ENCODE assay signal across 13 cellular contexts in the genomic region with DNA sequence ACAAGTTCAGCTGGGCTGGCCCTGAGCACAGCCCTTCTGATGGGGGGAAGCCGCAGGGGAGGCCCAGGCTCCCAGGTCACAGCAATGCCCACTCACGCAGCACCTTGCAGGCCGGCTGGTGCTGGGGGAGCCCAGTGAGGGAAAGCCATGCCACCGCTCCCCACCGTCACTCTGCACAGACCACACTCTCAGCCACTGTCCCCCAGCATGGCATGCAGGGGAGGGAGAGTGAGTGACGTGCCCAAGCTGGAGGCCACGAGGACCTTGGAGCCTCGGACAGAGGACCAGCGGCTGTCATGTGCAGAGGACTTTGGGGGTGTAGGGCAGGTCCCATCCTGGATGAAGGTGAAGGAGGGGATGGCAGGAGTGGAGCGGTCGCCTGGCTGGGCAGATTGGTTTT. TPM values are rescaled to one million over a fixed set of nuclear protein-coding genes. Genes with fewer than 3 reads are reported as not detected.
A peak's percentile ranks its signal among the peaks of the same experiment; 100 is the strongest.
DNase-seq lines count a peak whose midpoint lies in the region; FAIRE-seq and TF ChIP-seq lines count a peak whose summit lies in the region.
"Had no signal": no experiment of that assay in that cellular context is flagged by ENCODE, and none has a peak within 500 bp of the region (broad histone marks: within the 10 kb centered on the region; RNA-seq: fewer than 3 reads in every experiment).

No MANE protein-coding gene starts in this region.

- H3K4me3 ChIP-seq in PC-9 (no peak overlapping the region; the same call in 1 of the 2 replicates), H1 (ENCODE audit: extremely low read depth in 1 of 4, insufficient read depth in 2 of 4, low read depth in 3 of 4, low read length in 4 of 4) (no peak overlapping the region), muscle layer of colon (ENCODE audit: low read depth in 1 of 2, low read length in 2 of 2) (peak overlapping the region in 1 of 2 donors; percentile 37), testis (no peak overlapping the region)
- H3K4me3 ChIP-seq: dorsolateral prefrontal cortex had no signal

- H3K56ac ChIP-seq in H1 (replicated peaks; ENCODE audit: insufficient read length, low read depth, low read length): no peak overlapping the region

- no peak for TF ChIP-seq RAD21 in H1 (IDR thresholded peaks at IDR 0.05 in 1 of 2, conservative IDR thresholded peaks at IDR 0.05 in 1 of 2; ENCODE audit: low read depth in 2 of 2, low read length in 2 of 2)

- no peak for TF ChIP-seq POLR2A in H1 (IDR thresholded peaks at IDR 0.05; ENCODE audit: control extremely low read depth in 1 of 2, low read depth in 2 of 2, low read length in 2 of 2)
- TF ChIP-seq POLR2A in testis (IDR thresholded peaks at IDR 0.05): no peak

- H3K36me3 ChIP-seq in PC-9 (ENCODE audit: low read depth) (no peaks in the 10 kb centered on the region), H1 (ENCODE audit: control insufficient read depth in 2 of 4, insufficient read depth in 4 of 4, low read length in 3 of 4) (no peaks in the 10 kb centered on the region), muscle layer of colon (ENCODE audit: insufficient read depth, low read length) (no peaks in the 10 kb centered on the region), testis (ENCODE audit: low read depth, missing control alignments) (no peaks in the 10 kb centered on the region)
- H3K36me3 ChIP-seq: neutrophil had no signal

- CTCF ChIA-PET in PC-9 (lab: Charles Lee) (interaction anchor here (0.6 to 0.8 kb wide), 4 partner anchors 210 to 674 kb away, joined by 3 to 4 read pairs (median 4); no protein-coding TSS in a partner anchor), H1 (lab: Charles Lee; ENCODE audit: partially characterized antibody) (interaction anchor here (0.5 to 6.9 kb wide), 7 partner anchors 8 to 418 kb away, joined by 3 to 29 read pairs (median 4); no protein-coding TSS in a partner anchor)

- no peak overlapping the region for H2AK5ac ChIP-seq in H1 (ENCODE audit: low read depth, low read length)

- H3K9ac ChIP-seq in H1 (replicated peaks in 1 of 4; ENCODE audit: extremely low read depth in 1 of 4, low read depth in 3 of 4, low read length in 3 of 4): no peak overlapping the region
- peak overlapping the region; percentile 21 for H3K9ac ChIP-seq in muscle layer of colon (ENCODE audit: low read length)

- H3K18ac ChIP-seq in H1 (ENCODE audit: extremely low read depth, low read length): no peak overlapping the region

- peaks cover 9% of the 10 kb centered on the region; the same call in 1 of the 2 replicates for H3K23me2 ChIP-seq in H1 (ENCODE audit: low read depth, low read length)

- H3K9me3 ChIP-seq in PC-9 (ENCODE audit: insufficient read depth, low read depth): no peaks in the 10 kb centered on the region
- H3K9me3 ChIP-seq in H1 (ENCODE audit: insufficient read depth in 2 of 2, low read depth in 1 of 2, low read length in 1 of 2): no peaks in the 10 kb centered on the region
- no peaks in the 10 kb centered on the region for H3K9me3 ChIP-seq in muscle layer of colon (ENCODE audit: low read length)
- H3K9me3 ChIP-seq in testis: no peaks in the 10 kb centered on the region
- H3K9me3 ChIP-seq: neutrophil had no signal

- H2AFZ ChIP-seq in PC-9: peak overlapping the region; percentile 86
- no peak overlapping the region for H2AFZ ChIP-seq in H1 (ENCODE audit: low read length)

- no peaks in the 10 kb centered on the region for H4K20me1 ChIP-seq in PC-9 (ENCODE audit: insufficient read depth)
- H4K20me1 ChIP-seq in H1 (replicated peaks in 1 of 2; ENCODE audit: control insufficient read depth in 1 of 2, insufficient read depth in 2 of 2, low read length in 2 of 2): peaks cover 0 to 4% of the 10 kb centered on the region in 2 experiments

- no peaks in the 10 kb centered on the region for H3K79me2 ChIP-seq in PC-9 (ENCODE audit: low read depth)
- H3K79me2 ChIP-seq in H1 (ENCODE audit: control insufficient read depth in 1 of 2, insufficient read depth in 2 of 2, low read length in 2 of 2): no peaks in the 10 kb centered on the region

- H2BK120ac ChIP-seq in H1 (replicated peaks; ENCODE audit: low read depth, low read length): no peak overlapping the region

- POLR2A ChIA-PET in PC-9 (lab: Charles Lee; ENCODE audit: unreplicated experiment) (interaction anchor here (0.5 to 0.7 kb wide), 5 partner anchors 27 to 518 kb away, joined by 3 to 6 read pairs (median 3); no protein-coding TSS in a partner anchor), H1 (lab: Charles Lee; ENCODE audit: partially characterized antibody) (interaction anchor here (0.6 to 0.9 kb wide), 2 partner anchors 12 to 37 kb away, joined by 3 read pairs; no protein-coding TSS in a partner anchor)

- H2BK12ac ChIP-seq in H1 (ENCODE audit: low read depth, low read length): no peak overlapping the region

- no peak for TF ChIP-seq CTCF in PC-9 (conservative IDR thresholded peaks at IDR 0.05)
- no peak for TF ChIP-seq CTCF in H1 (IDR thresholded peaks at IDR 0.05; ENCODE audit: control extremely low read depth in 1 of 3, insufficient read depth in 1 of 3, low read depth in 1 of 3, low read length in 3 of 3)
- no peak for TF ChIP-seq CTCF in testis (IDR thresholded peaks at IDR 0.05)

- BruUV-seq in PC-9 (replicated peaks; lab: Mats Ljungman, UMichigan): TSS peak; percentile 37

- H3K27me3 ChIP-seq in PC-9 (ENCODE audit: insufficient read depth, low read depth) (no peaks in the 10 kb centered on the region), H1 (replicated peaks in 1 of 4; ENCODE audit: control insufficient read depth in 3 of 4, extremely low read depth in 1 of 4, insufficient read depth in 3 of 4, low read length in 3 of 4) (no peaks in the 10 kb centered on the region), muscle layer of colon (ENCODE audit: control insufficient read depth in 1 of 2, insufficient read depth in 2 of 2, low read length in 2 of 2) (no peaks in the 10 kb centered on the region), testis (no peaks in the 10 kb centered on the region)
- H3K27me3 ChIP-seq: dorsolateral prefrontal cortex, neutrophil had no signal

- DNase-seq in PC-9: no peak
- no peak for DNase-seq in H1 (ENCODE audit: low read depth in 1 of 2, low spot score in 2 of 2)
- no peak for DNase-seq in testis
- no peak for DNase-seq in AG08395 (ENCODE audit: low spot score)
- DNase-seq in foreskin melanocyte: no peak
- DNase-seq in activated CD4-positive, alpha-beta T cell treated with anti-CD3 and anti-CD28 coated beads for 4 hours: no peak
- no peak for DNase-seq in stimulated activated CD4-positive, alpha-beta T cell treated with anti-CD3 and anti-CD28 coated beads, Interleukin-1b, Interleukin-23, amount 100 ng/mL, for 48 hours
- DNase-seq: activated naive CD8-positive, alpha-beta T cell treated with anti-CD3 and anti-CD28 coated beads, Interleukin-2, amount 10 ng/mL, durations not matched to agents 7 days and 5 days; CD8-positive, alpha-beta T cell; dorsolateral prefrontal cortex; islet precursor cell had no signal

- no peak overlapping the region for H3K4ac ChIP-seq in H1 (replicated peaks; ENCODE audit: insufficient read length, low read depth, low read length)

- no peak overlapping the region for H2BK20ac ChIP-seq in H1 (ENCODE audit: low read length)

- H2BK15ac ChIP-seq in H1 (ENCODE audit: low read length): 0 out of 2 replicates have a peak overlapping the region, but pooled peaks have one; percentile 25

- intact Hi-C loops in PC-9 (cut with micrococcal nuclease; ENCODE audit: unreplicated experiment) (loop anchor here (1.0 kb wide), 1 partner anchor 315 kb away; no protein-coding TSS in a partner anchor), testis (cut with DNase I; ENCODE audit: low total_unique reads) (no loop called here)

- H3K79me1 ChIP-seq in H1 (ENCODE audit: low read depth, low read length): no peaks in the 10 kb centered on the region

- no peak overlapping the region for H3K23ac ChIP-seq in H1 (ENCODE audit: insufficient read length)

- no peaks in the 10 kb centered on the region for H3K9me2 ChIP-seq in PC-9 (ENCODE audit: insufficient read depth)

- peak overlapping the region; percentile 83 for H3K4me2 ChIP-seq in PC-9
- no peak overlapping the region for H3K4me2 ChIP-seq in H1 (ENCODE audit: insufficient read depth in 1 of 2, low read depth in 2 of 2, low read length in 2 of 2)

- H3F3A ChIP-seq in PC-9 (ENCODE audit: insufficient read depth, low read depth): peaks cover 8% of the 10 kb centered on the region; the same call in 1 of the 2 replicates

- FAIRE-seq in H1 (lab: Jason Lieb, UNC): no peak

- WGBS in H1 (ENCODE audit: extremely low coverage in 1 of 2, insufficient coverage in 1 of 2, insufficient read length in 1 of 2, insufficient replicate concordance in 2 of 2, low coverage in 1 of 2, low lambda C conversion rate in 2 of 2, missing lambda C conversion rate in 1 of 2), 2 experiments: 92% methylated on average over 9 of the region's 11 CpGs; no CpG with 5 or more reads in 1 of the 2 experiments
- 59 to 67% methylated on average over 10 to 11 of the region's 11 CpGs for WGBS in testis, 2 donors

- H3K4me1 ChIP-seq in PC-9 (replicated peaks; ENCODE audit: insufficient read depth) (peaks cover 17% of the 10 kb centered on the region), H1 (replicated peaks in 1 of 4; ENCODE audit: control insufficient read depth in 3 of 4, insufficient read depth in 4 of 4, low read length in 3 of 4) (no peaks in the 10 kb centered on the region), muscle layer of colon (ENCODE audit: insufficient read depth, low read length) (peaks cover 16% of the 10 kb centered on the region), testis (peaks cover 8% of the 10 kb centered on the region)

- TF ChIP-seq EP300 in H1 (IDR thresholded peaks at IDR 0.05; ENCODE audit: borderline replicate concordance in 1 of 2, low read depth in 2 of 2, low read length in 2 of 2): no peak

- no peak overlapping the region for H4K5ac ChIP-seq in H1 (ENCODE audit: insufficient read length, low read depth, low read length)

- no peak overlapping the region for H4K8ac ChIP-seq in H1 (ENCODE audit: extremely low read depth, insufficient read depth, low read length)

- H3K14ac ChIP-seq in H1 (ENCODE audit: insufficient read length): no peak overlapping the region

- H2BK5ac ChIP-seq in H1 (ENCODE audit: low read depth, low read length): no peak overlapping the region

- peak overlapping the region; percentile 89 for H3K27ac ChIP-seq in PC-9
- H3K27ac ChIP-seq in H1 (ENCODE audit: low read depth, low read length): no peak overlapping the region
- peak overlapping the region; percentile 87 for H3K27ac ChIP-seq in muscle layer of colon (ENCODE audit: low read depth, low read length)
- peak overlapping the region; percentile 47 to 85 for H3K27ac ChIP-seq in testis
- H3K27ac ChIP-seq: neutrophil had no signal

- no peak overlapping the region for H4K91ac ChIP-seq in H1 (replicated peaks; ENCODE audit: insufficient read length, low read length)

RNA-seq across cellular contexts. Expression of a gene that starts 25.1 kb away (rescaled TPM):
- total RNA-seq in PC-9 (2021): 0.20 TPM in 1 of 2 replicates, not detected in the other
- 1.6 and 1.7 TPM in 2 replicates for total RNA-seq in H1 (2021; fragmentation: NEBNext Ultra II Directional; extraction: Animal tissue kit (Norgen Biotek cat#: 25700))
- 1.0 and 1.6 TPM in 2 replicates for polyA plus RNA-seq in H1 (2011; rRNA removed)
- polyA plus RNA-seq in H1 (2011; cell fraction: cytosol; rRNA removed): 0.96 TPM
- 1.5 TPM for polyA plus RNA-seq in H1 (2011; cell fraction: nucleus; rRNA removed)
- 1.6 to 2.1 TPM (median 1.8 TPM) in 4 replicates for polyA plus RNA-seq in H1 (2012, experiment 1 of 2)
- polyA plus RNA-seq in H1 (2012, experiment 2 of 2): 1.8 TPM
- 2.7 TPM for polyA plus RNA-seq in H1 (2013, experiment 1 of 2)
- polyA plus RNA-seq in H1 (2013, experiment 2 of 2): 3.0 TPM
- polyA minus RNA-seq in H1 (2011; rRNA and poly(A)+ RNA removed): 0.32 and 1.1 TPM in 2 replicates
- polyA minus RNA-seq in H1 (2011; cell fraction: cytosol; rRNA and poly(A)+ RNA removed): not detected
- polyA minus RNA-seq in H1 (2011; cell fraction: nucleus; rRNA and poly(A)+ RNA removed): 1.2 TPM
- 1 to 10 TPM; 8.5 to 9.0 TPM for total RNA-seq in testis
- polyA plus RNA-seq in testis (ENCODE audit: insufficient read depth, low read depth, low replicate concordance): 5.6 TPM
